ENCODE assay signal across 8 cellular contexts in genomic region chr13:27252467-27252866, GRCh38. TPM values are rescaled to one million over a fixed set of nuclear protein-coding genes. Genes with fewer than 3 reads are reported as not detected.
DNase-seq lines count a peak whose midpoint lies in the region; TF ChIP-seq lines count a peak whose summit lies in the region.

No MANE protein-coding gene starts in this region.

- no peaks in the 10 kb centered on the region for H3K27me3 Mint-ChIP-seq in T-helper 1 cell treated with Interleukin-12 subunit alpha and Interleukin-12 subunit beta and Interleukin-4 antibody, amounts not matched to agents 30 μg/mL and 1 μg/mL, for 36 hours (ENCODE audit: low read depth)
- H3K27me3 Mint-ChIP-seq in activated naive CD8-positive, alpha-beta T cell treated with anti-CD3 and anti-CD28 coated beads for 36 hours: no peaks in the 10 kb centered on the region

- no peak for TF ChIP-seq EP300 in suprapubic skin (IDR thresholded peaks at IDR 0.05)

- H3K4me3 ChIP-seq in kidney epithelial cell (ENCODE audit: low read depth, low read length) (peak overlapping the region; percentile 92), suprapubic skin (peak overlapping the region; percentile 69)

- peak overlapping the region; percentile 93 for H3K4me3 Mint-ChIP-seq in T-helper 1 cell treated with Interleukin-12 subunit alpha and Interleukin-12 subunit beta and Interleukin-4 antibody, amounts not matched to agents 30 μg/mL and 1 μg/mL, for 36 hours
- peak overlapping the region; percentile 98 for H3K4me3 Mint-ChIP-seq in activated naive CD8-positive, alpha-beta T cell treated with anti-CD3 and anti-CD28 coated beads for 36 hours

- H3K4me1 ChIP-seq in suprapubic skin: peaks cover 41% of the 10 kb centered on the region

- H3K27ac Mint-ChIP-seq in T-helper 1 cell treated with Interleukin-12 subunit alpha and Interleukin-12 subunit beta and Interleukin-4 antibody, amounts not matched to agents 30 μg/mL and 1 μg/mL, for 36 hours: peak overlapping the region; percentile 98
- H3K27ac Mint-ChIP-seq in activated naive CD8-positive, alpha-beta T cell treated with anti-CD3 and anti-CD28 coated beads for 36 hours: peak overlapping the region; percentile 98

- H3K36me3 ChIP-seq in kidney epithelial cell (ENCODE audit: control insufficient read depth, insufficient read depth, low read length): no peaks in the 10 kb centered on the region
- H3K36me3 ChIP-seq in suprapubic skin: peaks cover 26% of the 10 kb centered on the region

- H3K27ac ChIP-seq in suprapubic skin: peak overlapping the region; percentile 94

- no peaks in the 10 kb centered on the region for H3K27me3 ChIP-seq in kidney epithelial cell (ENCODE audit: control insufficient read depth, insufficient read depth, low read length)
- no peaks in the 10 kb centered on the region for H3K27me3 ChIP-seq in suprapubic skin

- H3K4me1 Mint-ChIP-seq in T-helper 1 cell treated with Interleukin-12 subunit alpha and Interleukin-12 subunit beta and Interleukin-4 antibody, amounts not matched to agents 30 μg/mL and 1 μg/mL, for 36 hours (ENCODE audit: low read depth): peaks cover 33% of the 10 kb centered on the region
- H3K4me1 Mint-ChIP-seq in activated naive CD8-positive, alpha-beta T cell treated with anti-CD3 and anti-CD28 coated beads for 36 hours: peaks cover 43% of the 10 kb centered on the region

- no peak for TF ChIP-seq POLR2A in suprapubic skin (IDR thresholded peaks at IDR 0.05)

- no peaks in the 10 kb centered on the region for H3K9me3 ChIP-seq in suprapubic skin

- no peak for DNase-seq in T-helper 1 cell
- DNase-seq in activated naive CD8-positive, alpha-beta T cell treated with anti-CD3 and anti-CD28 coated beads for 36 hours: no peak
- DNase-seq in kidney epithelial cell (ENCODE audit: low read depth): no peak
- no peak for DNase-seq in suprapubic skin (ENCODE audit: low spot score in 2 of 2)
- no peak for DNase-seq in NCI-H1930 (lab: John Stamatoyannopoulos, UW)
- DNase-seq in foreskin melanocyte: no peak
- no peak for DNase-seq in activated effector memory CD4-positive, alpha-beta T cell treated with Interleukin-2 at 50 U/mL for 16 hours

- peaks cover 29% of the 10 kb centered on the region for H3K36me3 Mint-ChIP-seq in T-helper 1 cell treated with Interleukin-12 subunit alpha and Interleukin-12 subunit beta and Interleukin-4 antibody, amounts not matched to agents 30 μg/mL and 1 μg/mL, for 36 hours (ENCODE audit: low read depth)
- peaks cover 55% of the 10 kb centered on the region for H3K36me3 Mint-ChIP-seq in activated naive CD8-positive, alpha-beta T cell treated with anti-CD3 and anti-CD28 coated beads for 36 hours

- H3K9me3 Mint-ChIP-seq in T-helper 1 cell treated with Interleukin-12 subunit alpha and Interleukin-12 subunit beta and Interleukin-4 antibody, amounts not matched to agents 30 μg/mL and 1 μg/mL, for 36 hours: no peaks in the 10 kb centered on the region
- H3K9me3 Mint-ChIP-seq in activated naive CD8-positive, alpha-beta T cell treated with anti-CD3 and anti-CD28 coated beads for 36 hours: no peaks in the 10 kb centered on the region

- TF ChIP-seq CTCF in kidney epithelial cell (IDR thresholded peaks at IDR 0.05; ENCODE audit: insufficient read depth, low read length, poor library complexity, severe bottlenecking): no peak
- no peak for TF ChIP-seq CTCF in suprapubic skin (IDR thresholded peaks at IDR 0.05)

RNA-seq across cellular contexts. Expression of gene RPL21, which starts 1.1 kb away (rescaled TPM):
- 1,000 to 10,000 TPM; 1,357 to 1,413 TPM for total RNA-seq in activated naive CD8-positive, alpha-beta T cell treated with anti-CD3 and anti-CD28 coated beads for 36 hours
- total RNA-seq in kidney epithelial cell (861 and 1,245 TPM in 2 replicates), suprapubic skin (100 to 1,000 TPM; 337 to 951 (median 832) TPM)

RNA-seq across cellular contexts. Expression of gene RASL11A, which starts 18.2 kb away (rescaled TPM):
- total RNA-seq in activated naive CD8-positive, alpha-beta T cell treated with anti-CD3 and anti-CD28 coated beads for 36 hours: 1 to 10 TPM; 2.0 to 3.0 TPM
- 1.6 and 2.6 TPM in 2 replicates for total RNA-seq in kidney epithelial cell
- 10 to 100 TPM in 3 of 4 donors, 1 to 10 TPM in 1; 7.9 to 17.5 (median 13.8) TPM for total RNA-seq in suprapubic skin
